Comparison of ENCODE assay signal across 8 cellular contexts in genomic region chr6:43059168-43060033, GRCh38. TPM values are rescaled to one million over a fixed set of nuclear protein-coding genes. Genes with fewer than 3 reads are reported as not detected.
DNase-seq lines count a peak whose midpoint lies in the region; ATAC-seq and TF ChIP-seq lines count a peak whose summit lies in the region.

Gene KLC4, plus strand, starts transcription at chr6:43059631. Its CDS starts 1,705 bp downstream, at chr6:43061336.
Gene MRPL2, minus strand, starts transcription at chr6:43059434. Its CDS starts 53 bp downstream, at chr6:43059381.

- H3K27me3 ChIP-seq in thymus (ENCODE audit: control insufficient read depth, insufficient read depth): no peaks in the 10 kb centered on the region

- peak within 1 kb of the TSS; percentile 92 for H3K27ac ChIP-seq in thymus (ENCODE audit: low read depth)

- no peak for TF ChIP-seq CTCF in GM10248 (IDR thresholded peaks at IDR 0.05; ENCODE audit: control extremely low read depth, extremely low read depth, low read depth, missing control alignments)
- no peak for TF ChIP-seq CTCF in osteocyte (IDR thresholded peaks at IDR 0.05)

- intact Hi-C loops in head of caudate nucleus (cut with DNase I): loop anchor here (2.0 to 5.0 kb wide), 2 partner anchors 47 to 123 kb away; partner anchors contain the start of genes CUL9 and MEA1

- DNase-seq in GM10248 (ENCODE audit: extremely low spot score) (peak; percentile 100), NCI-H1105 (lab: John Stamatoyannopoulos, UW) (peak; percentile 98), SKM-1 treated with dmso at 0.1 percent for 144 hours (lab: John Stamatoyannopoulos, UW; ENCODE audit: unreplicated experiment) (peak; percentile 98), head of caudate nucleus (peak; percentile 96 to 100 (median 99)), osteocyte (ENCODE audit: extremely low spot score, unreplicated experiment) (peak; percentile 98)
- DNase-seq in activated naive CD8-positive, alpha-beta T cell treated with anti-CD3 and anti-CD28 coated beads, Interleukin-2, amount 10 ng/mL, durations not matched to agents 7 days and 5 days: peak; percentile 91

- H3K27ac Mint-ChIP-seq in activated naive CD8-positive, alpha-beta T cell treated with anti-CD3 and anti-CD28 coated beads, Interleukin-2, amount 10 ng/mL, durations not matched to agents 7 days and 5 days: peak within 1 kb of the TSS; percentile 96
- peak within 1 kb of the TSS; percentile 99 for H3K27ac Mint-ChIP-seq in osteocyte (ENCODE audit: unreplicated experiment)

- H3K4me3 Mint-ChIP-seq in activated naive CD8-positive, alpha-beta T cell treated with anti-CD3 and anti-CD28 coated beads, Interleukin-2, amount 10 ng/mL, durations not matched to agents 7 days and 5 days: peak within 1 kb of the TSS; percentile 87
- peak within 1 kb of the TSS; percentile 95 for H3K4me3 Mint-ChIP-seq in osteocyte (ENCODE audit: unreplicated experiment)

- no peaks in the 10 kb centered on the region for H3K9me3 Mint-ChIP-seq in activated naive CD8-positive, alpha-beta T cell treated with anti-CD3 and anti-CD28 coated beads, Interleukin-2, amount 10 ng/mL, durations not matched to agents 7 days and 5 days
- H3K9me3 Mint-ChIP-seq in osteocyte (ENCODE audit: unreplicated experiment): no peaks in the 10 kb centered on the region

- H3K36me3 Mint-ChIP-seq in activated naive CD8-positive, alpha-beta T cell treated with anti-CD3 and anti-CD28 coated beads, Interleukin-2, amount 10 ng/mL, durations not matched to agents 7 days and 5 days: peaks cover 9% of the 10 kb centered on the region
- H3K36me3 Mint-ChIP-seq in osteocyte (ENCODE audit: unreplicated experiment): peaks cover 19% of the 10 kb centered on the region

- peaks cover 24% of the 10 kb centered on the region for H3K36me3 ChIP-seq in thymus (ENCODE audit: control insufficient read depth, insufficient read depth)

- WGBS in thymus: under 1% methylated on average over 64 of the region's 64 CpGs

- peaks cover 21% of the 10 kb centered on the region for H3K4me1 Mint-ChIP-seq in activated naive CD8-positive, alpha-beta T cell treated with anti-CD3 and anti-CD28 coated beads, Interleukin-2, amount 10 ng/mL, durations not matched to agents 7 days and 5 days
- peaks cover 32% of the 10 kb centered on the region for H3K4me1 Mint-ChIP-seq in osteocyte (ENCODE audit: unreplicated experiment)

- ATAC-seq in HG02623 (IDR thresholded peaks at IDR 0.05; ENCODE audit: unreplicated experiment): peak; percentile 87
- peak; percentile 95 for ATAC-seq in activated naive CD8-positive, alpha-beta T cell treated with anti-CD3 and anti-CD28 coated beads, Interleukin-2, amount 10 ng/mL, durations not matched to agents 7 days and 5 days (ENCODE audit: low read depth)

- CTCF ChIA-PET in GM10248 (lab: Yijun Ruan, JAX): interaction anchor here (1.1 to 2.0 kb wide), 3 partner anchors 25 to 84 kb away, joined by 3 to 5 read pairs (median 3); no protein-coding TSS in a partner anchor

- H3K9me3 ChIP-seq in thymus (ENCODE audit: control insufficient read depth): no peaks in the 10 kb centered on the region

- peaks cover 18% of the 10 kb centered on the region for H3K4me1 ChIP-seq in thymus (ENCODE audit: control insufficient read depth, insufficient read depth, low read length)

- POLR2A ChIA-PET in GM10248 (lab: Yijun Ruan, JAX): interaction anchor here (1.1 kb wide), 1 partner anchor 11 kb away, joined by 5 read pairs; no protein-coding TSS in a partner anchor
- POLR2A ChIA-PET in activated naive CD8-positive, alpha-beta T cell treated with anti-CD3 and anti-CD28 coated beads, Interleukin-2, amount 10 ng/mL, durations not matched to agents 7 days and 5 days (lab: Charles Lee): interaction anchor here (0.6 to 3.0 kb wide), 15 partner anchors 9 to 570 kb away, joined by 3 to 17 read pairs (median 3); partner anchors contain the start of genes CNPY3, KLHDC3, MEA1 and PEX6

- no peaks in the 10 kb centered on the region for H3K27me3 Mint-ChIP-seq in activated naive CD8-positive, alpha-beta T cell treated with anti-CD3 and anti-CD28 coated beads, Interleukin-2, amount 10 ng/mL, durations not matched to agents 7 days and 5 days
- no peaks in the 10 kb centered on the region for H3K27me3 Mint-ChIP-seq in osteocyte (ENCODE audit: unreplicated experiment)

- peak within 1 kb of the TSS; percentile 96 for H3K4me3 ChIP-seq in thymus (ENCODE audit: low read length)

RNA-seq across cellular contexts. Expression of gene KLC4, which starts in this region (rescaled TPM):
- total RNA-seq in activated naive CD8-positive, alpha-beta T cell treated with anti-CD3 and anti-CD28 coated beads, Interleukin-2, amount 10 ng/mL, durations not matched to agents 7 days and 5 days: 10 to 100 TPM; 25.2 to 33.8 TPM
- 39.0 and 44.5 TPM in 2 replicates for total RNA-seq in osteocyte
- 27.1 TPM for polyA plus RNA-seq in thymus

RNA-seq across cellular contexts. Expression of gene MRPL2, which starts in this region (rescaled TPM):
- total RNA-seq in activated naive CD8-positive, alpha-beta T cell treated with anti-CD3 and anti-CD28 coated beads, Interleukin-2, amount 10 ng/mL, durations not matched to agents 7 days and 5 days: 10 to 100 TPM; 50.1 to 65.2 TPM
- 50.7 and 55.2 TPM in 2 replicates for total RNA-seq in osteocyte
- polyA plus RNA-seq in thymus: 49.9 TPM

Comparison
In these comparisons a context has a peak if more than half of its experiments do, and no peak if none do; other contexts are left out.
1. Peak in every context shown above with its lines: DNase-seq, ATAC-seq, H3K4me3 ChIP-seq and H3K27ac ChIP-seq.